Comparison of ENCODE assay signal across 4 cellular contexts in genomic region chr1:156190265-156190664, GRCh38. TPM values are rescaled to one million over a fixed set of nuclear protein-coding genes. Genes with fewer than 3 reads are reported as not detected.
"Had no signal": no experiment of that assay in that cellular context is flagged by ENCODE, and none has a peak within 500 bp of the region (broad histone marks: within the 10 kb centered on the region; RNA-seq: fewer than 3 reads in every experiment).

No MANE protein-coding gene starts in this region.

RNA-seq across cellular contexts. Expression of gene BGLAP, which starts 51.7 kb away (rescaled TPM):
- total RNA-seq: chondrocyte, gastrocnemius medialis, glomerular endothelial cell, kidney epithelial cell had no signal
